ENCODE assay signal across 20 cellular contexts in the genomic region with DNA sequence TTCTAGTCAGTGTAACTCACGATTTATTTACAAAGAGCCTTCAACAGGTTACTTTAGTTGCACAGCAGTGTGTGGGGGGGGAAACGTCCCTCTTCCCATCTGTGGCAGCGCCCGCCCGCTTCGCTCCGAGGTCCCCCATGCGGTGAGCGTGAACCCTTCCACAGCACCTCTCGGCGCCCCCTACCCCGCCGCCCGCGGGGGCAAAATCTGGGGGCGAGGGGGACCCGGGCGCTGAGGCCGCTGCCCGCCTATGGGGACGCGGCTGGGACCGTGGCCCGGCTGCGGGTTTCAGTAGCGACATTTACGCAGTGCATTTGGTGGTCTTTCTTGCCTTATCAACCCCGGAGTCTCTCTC. TPM values are rescaled to one million over a fixed set of nuclear protein-coding genes. Genes with fewer than 3 reads are reported as not detected.
A peak's percentile ranks its signal among the peaks of the same experiment; 100 is the strongest.
DNase-seq lines count a peak whose midpoint lies in the region; ATAC-seq and TF ChIP-seq lines count a peak whose summit lies in the region.
"Had no signal": no experiment of that assay in that cellular context is flagged by ENCODE, and none has a peak within 500 bp of the region (broad histone marks: within the 10 kb centered on the region; RNA-seq: fewer than 3 reads in every experiment).

No MANE protein-coding gene starts in this region.

- H3K27ac ChIP-seq in body of pancreas (peak overlapping the region in 3 of 4 donors; percentile 53 to 89 (median 86)), Peyer's patch (no peak overlapping the region)
- H3K27ac ChIP-seq: 22Rv1; BLaER1 treated with 17β-estradiol and CSF1 and Interleukin-3, amounts not matched to agents 10 nM and 100 nM; ovary; upper lobe of left lung had no signal

- H3K4me1 ChIP-seq in body of pancreas (peaks cover 21% of the 10 kb centered on the region), skeletal muscle satellite cell (ENCODE audit: control insufficient read depth, insufficient read depth, low read length) (peaks cover 9% of the 10 kb centered on the region), Peyer's patch (peaks cover 0 to 23% (median 6%) of the 10 kb centered on the region in 4 donors)

- no peak overlapping the region for H3K9ac ChIP-seq in skeletal muscle satellite cell (ENCODE audit: low read depth, low read length)
- H3K9ac ChIP-seq: BLaER1 treated with 17β-estradiol and CSF1 and Interleukin-3, amounts not matched to agents 10 nM and 100 nM had no signal

- no peaks in the 10 kb centered on the region for H3K9me3 ChIP-seq in body of pancreas
- H3K9me3 ChIP-seq in iPS-18c (ENCODE audit: control insufficient read depth, insufficient read depth, low read length) = peaks cover 3% of the 10 kb centered on the region
- H3K9me3 ChIP-seq in skeletal muscle satellite cell (replicated peaks; ENCODE audit: low read length) = no peaks in the 10 kb centered on the region
- H3K9me3 ChIP-seq in Peyer's patch = peaks cover 0 to 5% (median 0%) of the 10 kb centered on the region in 4 donors
- H3K9me3 ChIP-seq: upper lobe of left lung had no signal

- no peaks in the 10 kb centered on the region for H3K36me3 ChIP-seq in body of pancreas (replicated peaks in 1 of 2; ENCODE audit: insufficient read depth in 1 of 2, low read depth in 2 of 2)
- H3K36me3 ChIP-seq in skeletal muscle satellite cell (ENCODE audit: insufficient read depth, low read length) = no peaks in the 10 kb centered on the region
- no peaks in the 10 kb centered on the region for H3K36me3 ChIP-seq in Peyer's patch
- H3K36me3 ChIP-seq: BLaER1 treated with 17β-estradiol and CSF1 and Interleukin-3, amounts not matched to agents 10 nM and 100 nM; ovary; upper lobe of left lung had no signal

- TF ChIP-seq POLR2A in body of pancreas (IDR thresholded peaks at IDR 0.05) (no peak), Peyer's patch (IDR thresholded peaks at IDR 0.05) (no peak)

- ATAC-seq in body of pancreas (no peak), HG03457 (IDR thresholded peaks at IDR 0.05; ENCODE audit: unreplicated experiment) (no peak)
- ATAC-seq: HCT116 had no signal

- WGBS in body of pancreas, 2 donors = 12 to 47% methylated on average over 17 to 28 of the region's 28 CpGs

- peak overlapping the region; percentile 42 for H3K4me2 ChIP-seq in skeletal muscle satellite cell (ENCODE audit: low read length)
- H3K4me2 ChIP-seq: BLaER1 treated with 17β-estradiol and CSF1 and Interleukin-3, amounts not matched to agents 10 nM and 100 nM had no signal

- TF ChIP-seq CTCF in body of pancreas (IDR thresholded peaks at IDR 0.05) (no peak), Peyer's patch (IDR thresholded peaks at IDR 0.05) (no peak)

- no peak overlapping the region for H3K4me3 ChIP-seq in body of pancreas
- H3K4me3 ChIP-seq in iPS-18c (ENCODE audit: insufficient read depth, low read depth, low read length) = peak overlapping the region; percentile 38
- H3K4me3 ChIP-seq in skeletal muscle satellite cell (ENCODE audit: low read length) = no peak overlapping the region
- H3K4me3 ChIP-seq in Peyer's patch = peak overlapping the region in 1 of 4 donors; percentile 10
- H3K4me3 ChIP-seq: BLaER1 treated with 17β-estradiol and CSF1 and Interleukin-3, amounts not matched to agents 10 nM and 100 nM; ovary had no signal

- peak; percentile 21 for DNase-seq in DMS53 (lab: John Stamatoyannopoulos, UW)
- no peak for DNase-seq in DMS53 treated with DMSO at 0.1 percent for 48 hours (lab: John Stamatoyannopoulos, UW; ENCODE audit: unreplicated experiment)
- DNase-seq in body of pancreas = no peak
- DNase-seq in GF-D8 (lab: John Stamatoyannopoulos, UW) = no peak
- DNase-seq in Peyer's patch = no peak
- DNase-seq: activated CD4-positive, alpha-beta T cell treated with anti-CD3 and anti-CD28 coated beads, Interleukin-2, amount 50 U/mL, for 4 hours; activated naive CD8-positive, alpha-beta T cell treated with anti-CD3 and anti-CD28 coated beads for 36 hours; effector memory CD4-positive, alpha-beta T cell; NCI-H1694; ovary had no signal

- intact Hi-C loops in body of pancreas (cut with DNase I) = no loop called here

- peaks cover 0 to 12% of the 10 kb centered on the region in 2 donors for H3K27me3 ChIP-seq in body of pancreas
- H3K27me3 ChIP-seq in skeletal muscle satellite cell (ENCODE audit: control insufficient read depth, insufficient read depth, low read length) = peaks cover 25% of the 10 kb centered on the region
- peaks cover 0 to 77% of the 10 kb centered on the region in 2 donors for H3K27me3 ChIP-seq in Peyer's patch
- H3K27me3 ChIP-seq: ovary had no signal

RNA-seq across cellular contexts. Expression of a gene that starts 6.4 kb away (rescaled TPM):
- total RNA-seq in body of pancreas (1 to 10 TPM; 5.7 to 6.9 TPM), Peyer's patch (not detected)
- total RNA-seq in skeletal muscle satellite cell (2012; rRNA removed) = 0.22 TPM in 1 of 2 replicates, not detected in the other
- total RNA-seq: activated naive CD8-positive, alpha-beta T cell treated with anti-CD3 and anti-CD28 coated beads for 36 hours; bronchial epithelial cell; kidney epithelial cell; mucosa of gallbladder had no signal

Comparison
In these comparisons a context has a peak if more than half of its experiments do, and no peak if none do; other contexts are left out.
1. H3K27ac ChIP-seq: peak in body of pancreas (3 of 4); none in Peyer's patch (0 of 4).
2. RNA of a gene that starts 6.4 kb away (total RNA-seq): 5.7 to 6.9 TPM in body of pancreas; not detected in Peyer's patch; every median in the first group is over 4 times any median in the second.